Comparison of ENCODE assay signal across 1 cellular context in genomic region chr14:20118795-20119194, GRCh38.
TF ChIP-seq lines count a peak whose summit lies in the region.

No MANE protein-coding gene starts in this region.

TF ChIP-seq in HEK293, 187 proteins besides CTCF, POLR2A, EP300 and RAD21 (continued from another document):
- no peak for TF ChIP-seq ZNF518A (tag by site-specific recombination; conservative IDR thresholded peaks at IDR 0.05; ENCODE audit: low read depth)
